ENCODE assay signal across 1 cellular context in genomic region chrX:73964607-73965006, GRCh38.
TF ChIP-seq lines count a peak whose summit lies in the region.

No MANE protein-coding gene starts in this region.

TF ChIP-seq in HepG2, 621 proteins besides CTCF, POLR2A, EP300 and RAD21 (continued from another document):
- no peak for TF ChIP-seq ZBTB10 (CRISPR knock-in tag; IDR thresholded peaks at IDR 0.05; ENCODE audit: borderline replicate concordance)
TF ChIP-seq in HepG2: peak in this region for 0.
